Comparison of ENCODE assay signal across 1 cellular context in genomic region chr9:19650292-19650691, GRCh38.
TF ChIP-seq lines count a peak whose summit lies in the region.

No MANE protein-coding gene starts in this region.

TF ChIP-seq in K562, 482 proteins besides CTCF, POLR2A, EP300 and RAD21 (continued from another document and continues in another):
- TF ChIP-seq ZNF609 (CRISPR knock-in tag; IDR thresholded peaks at IDR 0.05; ENCODE audit: borderline replicate concordance) (no peak), HES1 (IDR thresholded peaks at IDR 0.05; ENCODE audit: low read depth) (no peak), RCOR1 (IDR thresholded peaks at IDR 0.05; ENCODE audit: borderline replicate concordance in 1 of 2, low read depth in 2 of 2, low read length in 2 of 2) (peak in 1 of 2 experiments; percentile 63; a peak in 1 of 4 replicates), CHD1 (IDR thresholded peaks at IDR 0.05; ENCODE audit: low read length) (no peak), CBX1 (IDR thresholded peaks at IDR 0.05; ENCODE audit: low read depth) (no peak), NFIC (IDR thresholded peaks at IDR 0.05) (no peak), NELFE (IDR thresholded peaks at IDR 0.05; ENCODE audit: insufficient read depth, insufficient read length) (no peak), CBX5 (IDR thresholded peaks at IDR 0.05; ENCODE audit: borderline replicate concordance, low read depth) (no peak), STAT5A (IDR thresholded peaks at IDR 0.05; ENCODE audit: borderline replicate concordance, low read length) (no peak), ZNF23 (CRISPR knock-in tag; IDR thresholded peaks at IDR 0.05) (no peak), E2F8 (IDR thresholded peaks at IDR 0.05; ENCODE audit: low read depth, partially characterized antibody) (no peak), ZNF644 (tag; IDR thresholded peaks at IDR 0.05; ENCODE audit: low read depth) (0 out of 2 replicates have a peak, but pooled peaks have one; percentile 41), CEBPB (tag; IDR thresholded peaks at IDR 0.05) (no peak), CEBPG (CRISPR knock-in tag; IDR thresholded peaks at IDR 0.05) (no peak), CEBPG (tag; conservative IDR thresholded peaks at IDR 0.05 in 1 of 2, IDR thresholded peaks at IDR 0.05 in 1 of 2) (no peak), CBFA2T3 (IDR thresholded peaks at IDR 0.05) (peak; percentile 83), ZNF395 (CRISPR knock-in tag; IDR thresholded peaks at IDR 0.05) (no peak), ATF2 (CRISPR knock-in tag; IDR thresholded peaks at IDR 0.05) (no peak), SIN3A (IDR thresholded peaks at IDR 0.05; ENCODE audit: borderline replicate concordance in 2 of 2, control insufficient read depth in 1 of 2, low read depth in 2 of 2, low read length in 2 of 2) (no peak), ZNF174 (CRISPR knock-in tag; IDR thresholded peaks at IDR 0.05) (no peak), SP2 (IDR thresholded peaks at IDR 0.05; ENCODE audit: extremely low read depth, low read depth, low read length, poor library complexity, severe bottlenecking) (no peak), POU5F1 (IDR thresholded peaks at IDR 0.05; ENCODE audit: borderline replicate concordance, low read depth, low read length, partially characterized antibody) (no peak), LCOR (CRISPR knock-in tag; IDR thresholded peaks at IDR 0.05) (no peak), ZNF696 (CRISPR knock-in tag; conservative IDR thresholded peaks at IDR 0.05) (no peak), ZNF280B (CRISPR knock-in tag; IDR thresholded peaks at IDR 0.05) (no peak), ZNF766 (CRISPR knock-in tag; conservative IDR thresholded peaks at IDR 0.05) (peak; percentile 61; the same call in 1 of the 2 replicates), MAZ (CRISPR knock-in tag; conservative IDR thresholded peaks at IDR 0.05 in 1 of 2, IDR thresholded peaks at IDR 0.05 in 1 of 2) (0 out of 4 replicates have a peak, but pooled peaks of 1 of the 2 experiments have one; percentile 24), RFX1 (IDR thresholded peaks at IDR 0.05) (peak; percentile 14; the same call in 1 of the 2 replicates), MLLT1 (IDR thresholded peaks at IDR 0.05) (no peak), ZNF668 (CRISPR knock-in tag; IDR thresholded peaks at IDR 0.05) (no peak), CHAMP1 (IDR thresholded peaks at IDR 0.05) (no peak), ZFPM2 (CRISPR knock-in tag; IDR thresholded peaks at IDR 0.05) (no peak), SMC3 (conservative IDR thresholded peaks at IDR 0.05; ENCODE audit: insufficient read depth, low read depth, low read length) (no peak), ZZZ3 (IDR thresholded peaks at IDR 0.05) (no peak), DIDO1 (tag; IDR thresholded peaks at IDR 0.05; ENCODE audit: low read depth) (no peak), POLR2AphosphoS2 (IDR thresholded peaks at IDR 0.05; ENCODE audit: low read length) (no peak), HDGF (IDR thresholded peaks at IDR 0.05) (no peak), ZBTB43 (CRISPR knock-in tag; IDR thresholded peaks at IDR 0.05) (no peak), IRF2 (CRISPR knock-in tag; IDR thresholded peaks at IDR 0.05) (no peak), ATF1 (CRISPR knock-in tag; IDR thresholded peaks at IDR 0.05) (no peak), ATF1 (tag; IDR thresholded peaks at IDR 0.05) (no peak)
